ENCODE assay signal across 28 cellular contexts in genomic region chr15:61182955-61183354, GRCh38.
"Had no signal": no experiment of that assay in that cellular context is flagged by ENCODE, and none has a peak within 500 bp of the region (broad histone marks: within the 10 kb centered on the region; RNA-seq: fewer than 3 reads in every experiment).

No MANE protein-coding gene starts in this region.

- H3K4me3 Mint-ChIP-seq: activated CD4-positive, alpha-beta memory T cell treated with anti-CD3 and anti-CD28 coated beads, Interleukin-2, amount 10 ng/mL, durations not matched to agents 7 days and 5 days; activated CD4-positive, alpha-beta T cell treated with anti-CD3 and anti-CD28 coated beads, Interleukin-2, amount 10 ng/mL, durations not matched to agents 7 days and 5 days; activated naive CD4-positive, alpha-beta T cell treated with anti-CD3 and anti-CD28 coated beads, Interleukin-2, amount 10 ng/mL, durations not matched to agents 7 days and 5 days; activated naive CD8-positive, alpha-beta T cell treated with anti-CD3 and anti-CD28 coated beads, Interleukin-2, amount 10 ng/mL, durations not matched to agents 7 days and 5 days; activated T-cell treated with anti-CD3 and anti-CD28 coated beads, Interleukin-2, amount 50 U/mL, for 24 hours; effector memory CD8-positive, alpha-beta T cell; immature natural killer cell; naive thymus-derived CD4-positive, alpha-beta T cell; WTC11 had no signal

- H3K27ac Mint-ChIP-seq: activated CD4-positive, alpha-beta memory T cell treated with anti-CD3 and anti-CD28 coated beads, Interleukin-2, amount 10 ng/mL, durations not matched to agents 7 days and 5 days; activated CD4-positive, alpha-beta T cell treated with anti-CD3 and anti-CD28 coated beads, Interleukin-2, amount 10 ng/mL, durations not matched to agents 7 days and 5 days; activated naive CD4-positive, alpha-beta T cell treated with anti-CD3 and anti-CD28 coated beads, Interleukin-2, amount 10 ng/mL, durations not matched to agents 7 days and 5 days; activated naive CD8-positive, alpha-beta T cell treated with anti-CD3 and anti-CD28 coated beads, Interleukin-2, amount 10 ng/mL, durations not matched to agents 7 days and 5 days; activated T-cell treated with anti-CD3 and anti-CD28 coated beads, Interleukin-2, amount 50 U/mL, for 24 hours; effector memory CD8-positive, alpha-beta T cell; immature natural killer cell; naive thymus-derived CD4-positive, alpha-beta T cell; WTC11 had no signal

- H3K4me1 Mint-ChIP-seq: activated CD4-positive, alpha-beta memory T cell treated with anti-CD3 and anti-CD28 coated beads, Interleukin-2, amount 10 ng/mL, durations not matched to agents 7 days and 5 days; activated CD4-positive, alpha-beta T cell treated with anti-CD3 and anti-CD28 coated beads, Interleukin-2, amount 10 ng/mL, durations not matched to agents 7 days and 5 days; activated naive CD4-positive, alpha-beta T cell treated with anti-CD3 and anti-CD28 coated beads, Interleukin-2, amount 10 ng/mL, durations not matched to agents 7 days and 5 days; activated naive CD8-positive, alpha-beta T cell treated with anti-CD3 and anti-CD28 coated beads, Interleukin-2, amount 10 ng/mL, durations not matched to agents 7 days and 5 days; immature natural killer cell; naive thymus-derived CD4-positive, alpha-beta T cell had no signal

- DNase-seq: activated CD4-positive, alpha-beta memory T cell treated with anti-CD3 and anti-CD28 coated beads, Interleukin-2, amount 10 ng/mL, durations not matched to agents 7 days and 5 days; activated CD4-positive, alpha-beta T cell treated with anti-CD3 and anti-CD28 coated beads for 1 hour; activated CD4-positive, alpha-beta T cell treated with anti-CD3 and anti-CD28 coated beads, Interleukin-2, amount 10 ng/mL, durations not matched to agents 7 days and 5 days; activated CD8-positive, alpha-beta memory T cell treated with anti-CD3 and anti-CD28 coated beads, Interleukin-2, amount 50 U/mL, for 48 hours; activated gamma-delta T cell; activated naive CD4-positive, alpha-beta T cell treated with anti-CD3 and anti-CD28 coated beads, Interleukin-2, amount 10 ng/mL, durations not matched to agents 7 days and 5 days; activated naive CD8-positive, alpha-beta T cell treated with anti-CD3 and anti-CD28 coated beads, Interleukin-2, amount 10 ng/mL, durations not matched to agents 7 days and 5 days; activated T-cell treated with anti-CD3 and anti-CD28 coated beads, Interleukin-2, amount 50 U/mL, for 24 hours; amniotic stem cell; brain microvascular endothelial cell; cortex of kidney; effector memory CD8-positive, alpha-beta T cell; foreskin keratinocyte; heart left ventricle; hypothalamus; immature natural killer cell; kidney; midbrain; naive thymus-derived CD4-positive, alpha-beta T cell; nucleus accumbens; psoas muscle; right cardiac atrium; stimulated activated CD4-positive, alpha-beta T cell treated with anti-CD3 and anti-CD28 coated beads, Interleukin-15, amount 100 ng/mL, for 24 hours; stimulated activated CD4-positive, alpha-beta T cell treated with anti-CD3 and anti-CD28 coated beads, Interleukin-2, amount 100 ng/mL, for 24 hours; stimulated activated naive CD4-positive, alpha-beta T cell treated with Interleukin-2 at 50 U/mL for 16 hours had no signal

- H3K9me3 ChIP-seq: psoas muscle, tibial nerve had no signal

- H3K36me3 ChIP-seq: brain microvascular endothelial cell, heart left ventricle, tibial nerve had no signal

- H3K27ac ChIP-seq: brain microvascular endothelial cell, foreskin keratinocyte, heart left ventricle, parathyroid adenoma, psoas muscle, tibial nerve had no signal

- H3K4me1 ChIP-seq: foreskin keratinocyte, parathyroid adenoma had no signal

- H3K9me3 Mint-ChIP-seq: activated CD4-positive, alpha-beta memory T cell treated with anti-CD3 and anti-CD28 coated beads, Interleukin-2, amount 10 ng/mL, durations not matched to agents 7 days and 5 days; activated CD4-positive, alpha-beta T cell treated with anti-CD3 and anti-CD28 coated beads, Interleukin-2, amount 10 ng/mL, durations not matched to agents 7 days and 5 days; activated naive CD4-positive, alpha-beta T cell treated with anti-CD3 and anti-CD28 coated beads, Interleukin-2, amount 10 ng/mL, durations not matched to agents 7 days and 5 days; activated naive CD8-positive, alpha-beta T cell treated with anti-CD3 and anti-CD28 coated beads, Interleukin-2, amount 10 ng/mL, durations not matched to agents 7 days and 5 days; activated T-cell treated with anti-CD3 and anti-CD28 coated beads, Interleukin-2, amount 50 U/mL, for 24 hours; immature natural killer cell had no signal

- H3K27me3 ChIP-seq: brain microvascular endothelial cell, tibial nerve had no signal

- H3K4me3 ChIP-seq: heart left ventricle, psoas muscle, tibial nerve had no signal

- ATAC-seq: effector memory CD8-positive, alpha-beta T cell; foreskin keratinocyte; heart left ventricle; naive thymus-derived CD4-positive, alpha-beta T cell; psoas muscle; right cardiac atrium; WTC11 had no signal

- H3K36me3 Mint-ChIP-seq: activated naive CD4-positive, alpha-beta T cell treated with anti-CD3 and anti-CD28 coated beads, Interleukin-2, amount 10 ng/mL, durations not matched to agents 7 days and 5 days; activated naive CD8-positive, alpha-beta T cell treated with anti-CD3 and anti-CD28 coated beads, Interleukin-2, amount 10 ng/mL, durations not matched to agents 7 days and 5 days; immature natural killer cell; naive thymus-derived CD4-positive, alpha-beta T cell had no signal
